In genomic region chr1:39562886-39563285, GRCh38 we compare ENCODE assay signal across 22 cellular contexts.
"Had no signal": no experiment of that assay in that cellular context is flagged by ENCODE, and none has a peak within 500 bp of the region (broad histone marks: within the 10 kb centered on the region; RNA-seq: fewer than 3 reads in every experiment).

No MANE protein-coding gene starts in this region.

- H3K9me3 ChIP-seq: body of pancreas, ovary, psoas muscle, right atrium auricular region, tibial artery had no signal

- H3K4me3 Mint-ChIP-seq: dendritic cell treated with granulocyte-macrophage colony-stimulating factor and Interleukin-4, amounts not matched to agents 40 ng/mL and 50 ng/mL, for 4 days; immature natural killer cell; mesothelial cell of epicardium; natural killer cell; T-helper 1 cell treated with Interleukin-12 subunit alpha and Interleukin-12 subunit beta and Interleukin-4 antibody, amounts not matched to agents 30 μg/mL and 1 μg/mL, for 36 hours had no signal

- H3K9me3 Mint-ChIP-seq: dendritic cell treated with granulocyte-macrophage colony-stimulating factor and Interleukin-4, amounts not matched to agents 40 ng/mL and 50 ng/mL, for 4 days; immature natural killer cell; mesothelial cell of epicardium; natural killer cell; T-helper 1 cell treated with Interleukin-12 subunit alpha and Interleukin-12 subunit beta and Interleukin-4 antibody, amounts not matched to agents 30 μg/mL and 1 μg/mL, for 36 hours had no signal

- H3K27me3 Mint-ChIP-seq: dendritic cell treated with granulocyte-macrophage colony-stimulating factor and Interleukin-4, amounts not matched to agents 40 ng/mL and 50 ng/mL, for 4 days had no signal

- H3K4me3 ChIP-seq: body of pancreas, cardiac muscle cell, ovary, psoas muscle, right atrium auricular region, tibial artery had no signal

- H3K27ac Mint-ChIP-seq: dendritic cell treated with granulocyte-macrophage colony-stimulating factor and Interleukin-4, amounts not matched to agents 40 ng/mL and 50 ng/mL, for 4 days; mesothelial cell of epicardium; T-helper 1 cell treated with Interleukin-12 subunit alpha and Interleukin-12 subunit beta and Interleukin-4 antibody, amounts not matched to agents 30 μg/mL and 1 μg/mL, for 36 hours had no signal

- ATAC-seq: body of pancreas, foreskin keratinocyte, left ventricle myocardium superior, natural killer cell, psoas muscle had no signal

- DNase-seq: activated CD4-positive, alpha-beta T cell treated with anti-CD3 and anti-CD28 coated beads, Interleukin-2, amount 50 U/mL, for 1 hour; activated CD4-positive, CD25-positive, alpha-beta regulatory T cell; activated naive CD4-positive, alpha-beta T cell; anterior cingulate cortex; body of pancreas; effector CD4-positive, alpha-beta T cell; foreskin keratinocyte; immature natural killer cell; left ventricle myocardium superior; mammary epithelial cell; natural killer cell; ovary; psoas muscle; stimulated activated CD4-positive, alpha-beta T cell treated with anti-CD3 and anti-CD28 coated beads, Interleukin-4, amount 100 ng/mL, for 24 hours; stimulated activated naive CD4-positive, alpha-beta T cell treated with Interleukin-2 at 50 U/mL for 16 hours; tibial artery had no signal

- H3K36me3 ChIP-seq: ovary had no signal

- H3K4me1 ChIP-seq: foreskin keratinocyte had no signal

- FAIRE-seq: endometrium had no signal

- H3K27ac ChIP-seq: body of pancreas, cardiac muscle cell, foreskin keratinocyte, ovary, psoas muscle, right atrium auricular region, tibial artery had no signal
